Comparison of ENCODE assay signal across 9 cellular contexts in genomic region chr14:99522457-99522891, GRCh38. TPM values are rescaled to one million over a fixed set of nuclear protein-coding genes. Genes with fewer than 3 reads are reported as not detected.
A peak's percentile ranks its signal among the peaks of the same experiment; 100 is the strongest.
DNase-seq lines count a peak whose midpoint lies in the region; ATAC-seq, FAIRE-seq and TF ChIP-seq lines count a peak whose summit lies in the region.
"Had no signal": no experiment of that assay in that cellular context is flagged by ENCODE, and none has a peak within 500 bp of the region (broad histone marks: within the 10 kb centered on the region; RNA-seq: fewer than 3 reads in every experiment).

No MANE protein-coding gene starts in this region.

- peak overlapping the region; percentile 91 for H3K27ac Mint-ChIP-seq in progenitor cell of endocrine pancreas
- H3K27ac Mint-ChIP-seq in activated naive CD8-positive, alpha-beta T cell treated with anti-CD3 and anti-CD28 coated beads for 36 hours: no peak overlapping the region
- H3K27ac Mint-ChIP-seq: natural killer cell had no signal

- peak; percentile 32 for TF ChIP-seq CTCF in foreskin keratinocyte (conservative IDR thresholded peaks at IDR 0.05)
- no peak for TF ChIP-seq CTCF in progenitor cell of endocrine pancreas (IDR thresholded peaks at IDR 0.05; ENCODE audit: unreplicated experiment)

- FAIRE-seq in H54 (lab: Jason Lieb, UNC): peak; percentile 86

- no peaks in the 10 kb centered on the region for H3K27me3 Mint-ChIP-seq in progenitor cell of endocrine pancreas
- no peaks in the 10 kb centered on the region for H3K27me3 Mint-ChIP-seq in activated naive CD8-positive, alpha-beta T cell treated with anti-CD3 and anti-CD28 coated beads for 36 hours

- TF ChIP-seq POLR2A in H54 (IDR thresholded peaks at IDR 0.05; ENCODE audit: low read depth, low read length): no peak

- peaks cover 37% of the 10 kb centered on the region for H3K4me1 Mint-ChIP-seq in progenitor cell of endocrine pancreas (ENCODE audit: low read depth)
- H3K4me1 Mint-ChIP-seq in activated naive CD8-positive, alpha-beta T cell treated with anti-CD3 and anti-CD28 coated beads for 36 hours: peaks cover 10% of the 10 kb centered on the region
- H3K4me1 Mint-ChIP-seq: natural killer cell had no signal

- peak; percentile 67 for ATAC-seq in foreskin keratinocyte
- ATAC-seq in left colon: no peak
- ATAC-seq in GM19351 (IDR thresholded peaks at IDR 0.05; ENCODE audit: unreplicated experiment): no peak
- ATAC-seq: natural killer cell had no signal

- no peaks in the 10 kb centered on the region for H3K9me3 Mint-ChIP-seq in progenitor cell of endocrine pancreas (ENCODE audit: low read depth)
- no peaks in the 10 kb centered on the region for H3K9me3 Mint-ChIP-seq in activated naive CD8-positive, alpha-beta T cell treated with anti-CD3 and anti-CD28 coated beads for 36 hours
- H3K9me3 Mint-ChIP-seq: natural killer cell had no signal

- peaks cover 7% of the 10 kb centered on the region for H3K4me1 ChIP-seq in foreskin keratinocyte

- no peaks in the 10 kb centered on the region for H3K36me3 Mint-ChIP-seq in progenitor cell of endocrine pancreas (ENCODE audit: insufficient read depth)
- H3K36me3 Mint-ChIP-seq in activated naive CD8-positive, alpha-beta T cell treated with anti-CD3 and anti-CD28 coated beads for 36 hours: no peaks in the 10 kb centered on the region
- H3K36me3 Mint-ChIP-seq: natural killer cell had no signal

- intact Hi-C loops in left colon (cut with DNase I, micrococcal nuclease): no loop called here

- DNase-seq in H54 (ENCODE audit: insufficient read length, low spot score) (peak; percentile 74), RPMI7951 (ENCODE audit: low read depth) (peak; percentile 44), foreskin keratinocyte (peak in 1 of 2 donors; percentile 47), progenitor cell of endocrine pancreas (ENCODE audit: low spot score, unreplicated experiment) (no peak), left colon (no peak), occipital lobe (lab: John Stamatoyannopoulos, UW) (no peak)
- DNase-seq in activated naive CD8-positive, alpha-beta T cell treated with anti-CD3 and anti-CD28 coated beads for 36 hours: no peak
- DNase-seq: natural killer cell had no signal

- H3K27me3 ChIP-seq in foreskin keratinocyte: no peaks in the 10 kb centered on the region

- H3K4me3 Mint-ChIP-seq in progenitor cell of endocrine pancreas (ENCODE audit: low read depth): peak overlapping the region; percentile 38
- no peak overlapping the region for H3K4me3 Mint-ChIP-seq in activated naive CD8-positive, alpha-beta T cell treated with anti-CD3 and anti-CD28 coated beads for 36 hours
- H3K4me3 Mint-ChIP-seq: natural killer cell had no signal

- no peak overlapping the region for H3K27ac ChIP-seq in foreskin keratinocyte

RNA-seq across cellular contexts. Expression of gene CCNK, which starts 41.3 kb away (rescaled TPM):
- total RNA-seq in RPMI7951 (2014; rRNA removed; shearing (Covaris generic)): 15.0 and 15.7 TPM in 2 replicates
- total RNA-seq in foreskin keratinocyte (41.3 and 47.5 TPM in 2 replicates), progenitor cell of endocrine pancreas (64.1 and 64.8 TPM in 2 replicates), left colon (10 to 100 TPM; 53.2 to 58.5 TPM), occipital lobe (22.6 TPM)
- 24.8 and 27.6 TPM in 2 replicates for polyA plus RNA-seq in foreskin keratinocyte
- 100 to 1,000 TPM; 103 to 108 TPM for total RNA-seq in activated naive CD8-positive, alpha-beta T cell treated with anti-CD3 and anti-CD28 coated beads for 36 hours

RNA-seq across cellular contexts. Expression of gene SETD3, which starts 41.8 kb away (rescaled TPM):
- 43.3 and 46.9 TPM in 2 replicates for total RNA-seq in RPMI7951 (2014; rRNA removed; shearing (Covaris generic))
- 54.1 and 58.8 TPM in 2 replicates for total RNA-seq in foreskin keratinocyte
- 24.3 and 30.3 TPM in 2 replicates for polyA plus RNA-seq in foreskin keratinocyte
- 46.0 and 51.7 TPM in 2 replicates for total RNA-seq in progenitor cell of endocrine pancreas
- total RNA-seq in left colon: 10 to 100 TPM; 61.5 to 66.8 TPM
- 10 to 100 TPM; 52.6 to 54.5 TPM for total RNA-seq in activated naive CD8-positive, alpha-beta T cell treated with anti-CD3 and anti-CD28 coated beads for 36 hours
- 78.8 TPM for total RNA-seq in occipital lobe

Comparison
In these comparisons a context has a peak if more than half of its experiments do, and no peak if none do; other contexts are left out.
1. DNase-seq: peak in H54 (single experiment) and RPMI7951 (single experiment); none in progenitor cell of endocrine pancreas (single experiment), left colon (0 of 2), activated naive CD8-positive, alpha-beta T cell treated with anti-CD3 and anti-CD28 coated beads for 36 hours (single experiment) and occipital lobe (single experiment).